Comparison of ENCODE assay signal across 22 cellular contexts in the genomic region with DNA sequence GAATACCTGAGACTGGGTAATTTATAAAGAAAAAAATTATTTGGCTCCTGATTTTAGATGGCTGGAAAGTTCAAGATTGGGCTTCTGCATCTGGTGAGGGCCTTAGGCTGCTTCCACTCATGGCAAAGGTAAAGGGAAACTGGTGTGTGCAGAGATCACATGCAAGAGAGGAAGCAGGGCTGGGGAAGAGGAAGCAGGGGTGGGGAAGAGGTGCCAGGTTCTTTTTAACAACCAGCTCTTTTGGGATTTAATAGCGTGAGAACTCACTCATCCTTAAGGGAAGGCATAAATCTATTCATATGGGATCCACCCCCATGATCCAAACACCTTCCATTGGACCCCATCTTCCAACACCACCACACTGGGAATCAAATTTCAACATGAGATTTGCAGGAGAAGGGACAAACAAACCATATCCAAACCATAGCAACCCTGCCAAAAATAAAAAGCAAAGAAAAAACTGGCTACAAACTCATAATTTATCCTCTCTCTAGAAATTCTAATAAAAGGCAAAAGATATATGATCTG. TPM values are rescaled to one million over a fixed set of nuclear protein-coding genes. Genes with fewer than 3 reads are reported as not detected.
DNase-seq lines count a peak whose midpoint lies in the region; ATAC-seq, FAIRE-seq and TF ChIP-seq lines count a peak whose summit lies in the region.
"Had no signal": no experiment of that assay in that cellular context is flagged by ENCODE, and none has a peak within 500 bp of the region (broad histone marks: within the 10 kb centered on the region; RNA-seq: fewer than 3 reads in every experiment).

No MANE protein-coding gene starts in this region.

- H3K27me3 ChIP-seq in A673 (replicated peaks; ENCODE audit: insufficient read depth, low read depth, low read length, poor library complexity): no peaks in the 10 kb centered on the region
- no peaks in the 10 kb centered on the region for H3K27me3 ChIP-seq in right lobe of liver

- no peaks in the 10 kb centered on the region for H3K9me3 Mint-ChIP-seq in endothelial cell (ENCODE audit: unreplicated experiment)

- no TSS peak for BruUV-seq in A673 (replicated peaks; lab: Mats Ljungman, UMichigan)

- H3K27ac ChIP-seq in A673 (ENCODE audit: low read depth, low read length, poor library complexity, severe bottlenecking) (no peak overlapping the region), right lobe of liver (no peak overlapping the region)
- H3K27ac ChIP-seq: KMS-11 had no signal

- no peak overlapping the region for H3K4me3 ChIP-seq in A673 (ENCODE audit: low read depth, low read length, poor library complexity, severe bottlenecking)
- H3K4me3 ChIP-seq in right lobe of liver: no peak overlapping the region

- no peak for FAIRE-seq in frontal cortex (lab: Jason Lieb, UNC)

- peak; percentile 9 for DNase-seq in A673 (ENCODE audit: low spot score)
- DNase-seq in GDM1 (lab: John Stamatoyannopoulos, UW): peak; percentile 5
- DNase-seq in LHCN-M2 (ENCODE audit: low read depth): peak; percentile 39
- no peak for DNase-seq in endothelial cell (ENCODE audit: low spot score)
- DNase-seq in activated effector memory CD4-positive, alpha-beta T cell treated with Interleukin-2 at 50 U/mL for 16 hours: no peak
- no peak for DNase-seq in frontal cortex (ENCODE audit: low spot score in 2 of 2)
- no peak for DNase-seq in right lobe of liver
- DNase-seq in NCI-H526 (lab: John Stamatoyannopoulos, UW): no peak
- DNase-seq: ACHN; Caco-2; CD4-positive, CD25-positive, alpha-beta regulatory T cell; DMS153; EL; GOT3; MV-4-11; NCI-H1417; NCI-H1930; NCI-H510A; OCI-M1; RPMI8226; T-helper 2 cell had no signal

- no peak for ATAC-seq in right lobe of liver

- POLR2A ChIA-PET in A673 (lab: Charles Lee; ENCODE audit: low non-redundant PET): no interaction called here

- H3K36me3 ChIP-seq in A673 (ENCODE audit: insufficient read depth, low read length, poor library complexity, severe bottlenecking): no peaks in the 10 kb centered on the region
- no peaks in the 10 kb centered on the region for H3K36me3 ChIP-seq in right lobe of liver

- H3K36me3 Mint-ChIP-seq in endothelial cell (ENCODE audit: low read depth, unreplicated experiment): peaks cover 8% of the 10 kb centered on the region

- no peak for TF ChIP-seq CTCF in A673 (conservative IDR thresholded peaks at IDR 0.05; ENCODE audit: low read depth, low read length)
- TF ChIP-seq CTCF in endothelial cell (IDR thresholded peaks at IDR 0.05; ENCODE audit: unreplicated experiment): no peak
- no peak for TF ChIP-seq CTCF in right lobe of liver (IDR thresholded peaks at IDR 0.05)

- peak overlapping the region; percentile 55 for H3K27ac Mint-ChIP-seq in endothelial cell (ENCODE audit: unreplicated experiment)

- peaks cover 1% of the 10 kb centered on the region for H3K27me3 Mint-ChIP-seq in endothelial cell (ENCODE audit: unreplicated experiment)
- H3K27me3 Mint-ChIP-seq: CD4-positive, CD25-positive, alpha-beta regulatory T cell had no signal

- peaks cover 21% of the 10 kb centered on the region for H3K4me1 Mint-ChIP-seq in endothelial cell (ENCODE audit: unreplicated experiment)

- WGBS in right lobe of liver (ENCODE audit: insufficient coverage, low coverage, low lambda C conversion rate, missing lambda C conversion rate): 44% methylated on average over 1 of the region's 1 CpG

- H3K9me3 ChIP-seq in A673 (ENCODE audit: low read depth, low read length, poor library complexity, severe bottlenecking): no peaks in the 10 kb centered on the region
- no peaks in the 10 kb centered on the region for H3K9me3 ChIP-seq in right lobe of liver
- H3K9me3 ChIP-seq: Caco-2 had no signal

- CTCF ChIA-PET in A673 (lab: Charles Lee): no interaction called here

- H3K4me1 ChIP-seq in A673 (ENCODE audit: insufficient read depth, low read length, poor library complexity, severe bottlenecking) (peaks cover 15% of the 10 kb centered on the region), right lobe of liver (no peaks in the 10 kb centered on the region)
- H3K4me1 ChIP-seq: Caco-2 had no signal

- H3K4me3 Mint-ChIP-seq in endothelial cell (ENCODE audit: unreplicated experiment): no peak overlapping the region

- TF ChIP-seq POLR2A in right lobe of liver (IDR thresholded peaks at IDR 0.05): no peak

- intact Hi-C loops in A673 (cut with micrococcal nuclease; ENCODE audit: unreplicated experiment): no loop called here
- intact Hi-C loops in right lobe of liver (cut with DNase I): no loop called here

RNA-seq across cellular contexts. Expression of a gene that starts 30.4 kb away (rescaled TPM):
- 62.6 and 66.4 TPM in 2 replicates for total RNA-seq in A673 (2021)
- 79.6 and 95.5 TPM in 2 replicates for total RNA-seq in LHCN-M2 (2014; rRNA removed)
- polyA plus RNA-seq in LHCN-M2 (2012): 43.0 TPM
- total RNA-seq in endothelial cell (ENCODE audit: unreplicated experiment): 33.1 TPM
- total RNA-seq in frontal cortex: 64.8 TPM
- 10 to 100 TPM; 11.2 to 20.5 (median 14.4) TPM for total RNA-seq in right lobe of liver

RNA-seq across cellular contexts. Expression of a gene that starts 30.7 kb away (rescaled TPM):
- 1.9 and 2.3 TPM in 2 replicates for total RNA-seq in A673 (2021)
- total RNA-seq in LHCN-M2 (2014; rRNA removed): 1.1 and 2.1 TPM in 2 replicates
- polyA plus RNA-seq in LHCN-M2 (2012): 1.2 TPM
- total RNA-seq in endothelial cell (ENCODE audit: unreplicated experiment): 3.7 TPM
- total RNA-seq in frontal cortex: 2.4 TPM
- total RNA-seq in right lobe of liver: 1 to 10 TPM in 5 of 6 experiments, under 1 TPM in 1; 0.80 to 2.8 (median 1.6) TPM

RNA-seq across cellular contexts. Expression of a gene that starts 57.9 kb away (rescaled TPM):
- 17.1 and 18.4 TPM in 2 replicates for total RNA-seq in A673 (2021)
- 51.2 and 51.6 TPM in 2 replicates for total RNA-seq in LHCN-M2 (2014; rRNA removed)
- polyA plus RNA-seq in LHCN-M2 (2012): 26.4 TPM
- 15.5 TPM for total RNA-seq in endothelial cell (ENCODE audit: unreplicated experiment)
- 9.0 TPM for total RNA-seq in frontal cortex
- total RNA-seq in right lobe of liver: 10 to 100 TPM in 1 of 6 experiments, 1 to 10 TPM in 5; 2.5 to 12.7 (median 4.8) TPM

RNA-seq across cellular contexts. Expression of a gene that starts 59.7 kb away (rescaled TPM):
- 26.6 and 27.0 TPM in 2 replicates for total RNA-seq in A673 (2021)
- 14.1 and 14.9 TPM in 2 replicates for total RNA-seq in LHCN-M2 (2014; rRNA removed)
- 7.0 TPM for polyA plus RNA-seq in LHCN-M2 (2012)
- total RNA-seq in endothelial cell (ENCODE audit: unreplicated experiment): 20.4 TPM
- total RNA-seq in frontal cortex: 13.0 TPM
- total RNA-seq in right lobe of liver: 10 to 100 TPM in 4 of 6 experiments, 1 to 10 TPM in 2; 4.4 to 21.2 (median 15.1) TPM

Comparison
In these comparisons a context has a peak if more than half of its experiments do, and no peak if none do; other contexts are left out.
1. DNase-seq: peak in A673 (single experiment), GDM1 (single experiment) and LHCN-M2 (single experiment); none in endothelial cell (single experiment), activated effector memory CD4-positive, alpha-beta T cell treated with Interleukin-2 at 50 U/mL for 16 hours (single experiment), frontal cortex (0 of 2), right lobe of liver (0 of 3) and NCI-H526 (0 of 2).